ENCODE assay signal across 1 cellular context in genomic region chr6:30252417-30252816, GRCh38.
TF ChIP-seq lines count a peak whose summit lies in the region.
"Not testable (repeated sequence)": the region's sequence is repeated elsewhere in the genome, so short reads cannot be mapped to it uniquely, and the experiment has no call there.

No MANE protein-coding gene starts in this region.

- TF ChIP-seq CTCF in HEK293 (tag by site-specific recombination; IDR thresholded peaks at IDR 0.05), result not testable (repeated sequence)

- not testable (repeated sequence) for H3K9me3 ChIP-seq in HEK293 (ENCODE audit: control insufficient read depth, insufficient read depth, low read depth, low read length)

- H3K4me1 ChIP-seq in HEK293 (ENCODE audit: control insufficient read depth, insufficient read depth, low read length), result not testable (repeated sequence)

- H3K36me3 ChIP-seq in HEK293 (ENCODE audit: control insufficient read depth in 2 of 2, insufficient read depth in 1 of 2, low read length in 2 of 2), result not testable (repeated sequence)

- CTCF ChIA-PET in HEK293 (lab: Yijun Ruan, JAX), result not testable (repeated sequence)

- not testable (repeated sequence) for H3K27ac ChIP-seq in HEK293 (ENCODE audit: extremely low read depth, low read depth, low read length)

- not testable (repeated sequence) for H3K4me3 ChIP-seq in HEK293 (ENCODE audit: low read depth, low read length)

- POLR2A ChIA-PET in HEK293 (lab: Yijun Ruan, JAX), result not testable (repeated sequence)

TF ChIP-seq in HEK293, 187 proteins besides CTCF, POLR2A, EP300 and RAD21:
- TF ChIP-seq ZNF184 (tag by site-specific recombination; IDR thresholded peaks at IDR 0.05) (peak; percentile 73; the same call in 1 of the 2 replicates), SCRT1 (tag by site-specific recombination; IDR thresholded peaks at IDR 0.05; ENCODE audit: borderline replicate concordance) (peak; percentile 51; the same call in 1 of the 2 replicates), SCRT2 (tag by site-specific recombination; IDR thresholded peaks at IDR 0.05) (peak; percentile 76)
